ENCODE assay signal across 16 cellular contexts in genomic region chr9:82490019-82490499, GRCh38.
DNase-seq lines count a peak whose midpoint lies in the region; ATAC-seq, FAIRE-seq and TF ChIP-seq lines count a peak whose summit lies in the region.
"Had no signal": no experiment of that assay in that cellular context is flagged by ENCODE, and none has a peak within 500 bp of the region (broad histone marks: within the 10 kb centered on the region; RNA-seq: fewer than 3 reads in every experiment).

No MANE protein-coding gene starts in this region.

- no peaks in the 10 kb centered on the region for H3K36me3 Mint-ChIP-seq in nephron (ENCODE audit: low read depth)
- no peaks in the 10 kb centered on the region for H3K36me3 Mint-ChIP-seq in activated T-helper 2 cell treated with anti-CD3 and anti-CD28 coated beads, Interferon-gamma antibody, Interleukin-2, Interleukin-4, amounts not matched to agents 10 μg/mL and 5 μg/mL and 100 μg/mL, durations not matched to agents 14 hours and 24 hours and 36 hours (ENCODE audit: low read depth)
- H3K36me3 Mint-ChIP-seq: activated naive CD8-positive, alpha-beta T cell treated with anti-CD3 and anti-CD28 coated beads for 36 hours; naive B cell had no signal

- no peak for ATAC-seq in HG03175 (IDR thresholded peaks at IDR 0.05; ENCODE audit: unreplicated experiment)

- H3K9me3 Mint-ChIP-seq in nephron, result peaks cover 2% of the 10 kb centered on the region
- no peaks in the 10 kb centered on the region for H3K9me3 Mint-ChIP-seq in activated T-helper 2 cell treated with anti-CD3 and anti-CD28 coated beads, Interferon-gamma antibody, Interleukin-2, Interleukin-4, amounts not matched to agents 10 μg/mL and 5 μg/mL and 100 μg/mL, durations not matched to agents 14 hours and 24 hours and 36 hours
- H3K9me3 Mint-ChIP-seq: activated CD4-positive, alpha-beta T cell treated with anti-CD3 and anti-CD28 coated beads, Interleukin-2, amount 10 ng/mL, durations not matched to agents 24 days and 14 days; activated naive CD8-positive, alpha-beta T cell treated with anti-CD3 and anti-CD28 coated beads for 36 hours; naive B cell had no signal

- peak; percentile 64 for FAIRE-seq in RCC 7860 (lab: Jason Lieb, UNC)

- H3K4me3 ChIP-seq in epithelial cell of esophagus (ENCODE audit: low read length), result no peak overlapping the region
- H3K4me3 ChIP-seq: PC-9, tibial nerve had no signal

- H3K4me3 Mint-ChIP-seq in nephron, result peak overlapping the region in 1 of 3 experiments; percentile 14
- H3K4me3 Mint-ChIP-seq in activated T-helper 2 cell treated with anti-CD3 and anti-CD28 coated beads, Interferon-gamma antibody, Interleukin-2, Interleukin-4, amounts not matched to agents 10 μg/mL and 5 μg/mL and 100 μg/mL, durations not matched to agents 14 hours and 24 hours and 36 hours (ENCODE audit: low read depth), result no peak overlapping the region
- H3K4me3 Mint-ChIP-seq: activated CD4-positive, alpha-beta T cell treated with anti-CD3 and anti-CD28 coated beads, Interleukin-2, amount 10 ng/mL, durations not matched to agents 24 days and 14 days; activated naive CD8-positive, alpha-beta T cell treated with anti-CD3 and anti-CD28 coated beads for 36 hours; naive B cell had no signal

- TF ChIP-seq CTCF in epithelial cell of esophagus (IDR thresholded peaks at IDR 0.05; ENCODE audit: insufficient read depth, low read depth, low read length, missing control alignments), result no peak
- TF ChIP-seq CTCF in nephron (IDR thresholded peaks at IDR 0.05; ENCODE audit: unreplicated experiment in 3 of 3), result no peak
- no peak for TF ChIP-seq CTCF in GM20000 (IDR thresholded peaks at IDR 0.05; ENCODE audit: extremely low read depth, missing control alignments)

- H3K4me1 Mint-ChIP-seq in nephron, result peaks cover 33% of the 10 kb centered on the region
- no peaks in the 10 kb centered on the region for H3K4me1 Mint-ChIP-seq in activated T-helper 2 cell treated with anti-CD3 and anti-CD28 coated beads, Interferon-gamma antibody, Interleukin-2, Interleukin-4, amounts not matched to agents 10 μg/mL and 5 μg/mL and 100 μg/mL, durations not matched to agents 14 hours and 24 hours and 36 hours (ENCODE audit: low read depth)
- H3K4me1 Mint-ChIP-seq: activated CD4-positive, alpha-beta T cell treated with anti-CD3 and anti-CD28 coated beads, Interleukin-2, amount 10 ng/mL, durations not matched to agents 24 days and 14 days; activated naive CD8-positive, alpha-beta T cell treated with anti-CD3 and anti-CD28 coated beads for 36 hours had no signal

- peak overlapping the region; percentile 90 to 91 (median 90) for H3K27ac Mint-ChIP-seq in nephron
- H3K27ac Mint-ChIP-seq in activated T-helper 2 cell treated with anti-CD3 and anti-CD28 coated beads, Interferon-gamma antibody, Interleukin-2, Interleukin-4, amounts not matched to agents 10 μg/mL and 5 μg/mL and 100 μg/mL, durations not matched to agents 14 hours and 24 hours and 36 hours, result no peak overlapping the region
- H3K27ac Mint-ChIP-seq: activated CD4-positive, alpha-beta T cell treated with anti-CD3 and anti-CD28 coated beads, Interleukin-2, amount 10 ng/mL, durations not matched to agents 24 days and 14 days; activated naive CD8-positive, alpha-beta T cell treated with anti-CD3 and anti-CD28 coated beads for 36 hours had no signal

- DNase-seq in Daoy (ENCODE audit: low read depth) (peak; percentile 73), RCC 7860 (ENCODE audit: low spot score) (peak; percentile 53), epithelial cell of esophagus (ENCODE audit: low read depth) (peak; percentile 96), GM20000 (ENCODE audit: low spot score) (no peak)
- no peak for DNase-seq in stimulated activated CD4-positive, alpha-beta T cell treated with anti-CD3 and anti-CD28 coated beads, Interleukin-4, amount 100 ng/mL, for 1 hour
- no peak for DNase-seq in activated T-helper 2 cell treated with anti-CD3 and anti-CD28 coated beads, Interferon-gamma antibody, Interleukin-2, Interleukin-4, amounts not matched to agents 10 μg/mL and 5 μg/mL and 100 μg/mL, durations not matched to agents 14 hours and 24 hours and 36 hours (ENCODE audit: low spot score)
- DNase-seq: activated CD4-positive, alpha-beta T cell treated with anti-CD3 and anti-CD28 coated beads, Interleukin-2, amount 10 ng/mL, durations not matched to agents 24 days and 14 days; activated naive CD8-positive, alpha-beta T cell treated with anti-CD3 and anti-CD28 coated beads for 36 hours; HCEC 1CT; head of caudate nucleus; naive B cell; NCI-H1436 treated with DMSO at 0.1 percent for 48 hours had no signal

- peaks cover 9% of the 10 kb centered on the region for H3K27me3 Mint-ChIP-seq in nephron (ENCODE audit: low read depth)
- no peaks in the 10 kb centered on the region for H3K27me3 Mint-ChIP-seq in activated T-helper 2 cell treated with anti-CD3 and anti-CD28 coated beads, Interferon-gamma antibody, Interleukin-2, Interleukin-4, amounts not matched to agents 10 μg/mL and 5 μg/mL and 100 μg/mL, durations not matched to agents 14 hours and 24 hours and 36 hours (ENCODE audit: low read depth)
- H3K27me3 Mint-ChIP-seq: activated CD4-positive, alpha-beta T cell treated with anti-CD3 and anti-CD28 coated beads, Interleukin-2, amount 10 ng/mL, durations not matched to agents 24 days and 14 days; activated naive CD8-positive, alpha-beta T cell treated with anti-CD3 and anti-CD28 coated beads for 36 hours; naive B cell had no signal

- intact Hi-C loops in activated T-helper 2 cell treated with anti-CD3 and anti-CD28 coated beads, Interferon-gamma antibody, Interleukin-2, Interleukin-4, amounts not matched to agents 10 μg/mL and 5 μg/mL and 100 μg/mL, durations not matched to agents 14 hours and 24 hours and 36 hours (cut with micrococcal nuclease), result no loop called here

Comparison
In these comparisons a context has a peak if more than half of its experiments do, and no peak if none do; other contexts are left out.
1. DNase-seq: peak in Daoy (single experiment), RCC 7860 (single experiment) and epithelial cell of esophagus (single experiment); none in stimulated activated CD4-positive, alpha-beta T cell treated with anti-CD3 and anti-CD28 coated beads, Interleukin-4, amount 100 ng/mL, for 1 hour (single experiment), GM20000 (single experiment) and activated T-helper 2 cell treated with anti-CD3 and anti-CD28 coated beads, Interferon-gamma antibody, Interleukin-2, Interleukin-4, amounts not matched to agents 10 μg/mL and 5 μg/mL and 100 μg/mL, durations not matched to agents 14 hours and 24 hours and 36 hours (single experiment).